1 cellular context compared by ENCODE assay signal in the genomic region with DNA sequence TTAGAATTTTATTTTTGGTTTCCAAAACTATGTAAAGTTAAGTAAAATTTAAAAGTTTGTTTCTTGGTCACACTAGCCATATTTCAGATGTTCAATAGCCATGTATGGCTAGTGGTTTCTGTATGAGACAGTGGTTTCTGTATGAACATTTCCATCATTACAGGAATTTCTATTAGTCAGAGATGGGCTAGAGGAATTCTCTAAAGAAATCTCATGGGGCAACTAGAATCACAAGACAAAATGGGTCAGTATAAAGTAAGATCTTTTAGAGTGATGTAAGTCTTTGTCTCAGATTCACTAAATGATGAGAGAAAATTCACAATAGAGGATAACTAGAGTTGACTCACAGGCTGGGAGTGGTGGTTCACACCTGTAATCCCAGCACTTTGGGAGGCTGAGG.
TF ChIP-seq lines count a peak whose summit lies in the region.

No MANE protein-coding gene starts in this region.

TF ChIP-seq in WTC11, 78 proteins besides CTCF, POLR2A, EP300 and RAD21 (continued from another document):
- TF ChIP-seq, protein P1, sequence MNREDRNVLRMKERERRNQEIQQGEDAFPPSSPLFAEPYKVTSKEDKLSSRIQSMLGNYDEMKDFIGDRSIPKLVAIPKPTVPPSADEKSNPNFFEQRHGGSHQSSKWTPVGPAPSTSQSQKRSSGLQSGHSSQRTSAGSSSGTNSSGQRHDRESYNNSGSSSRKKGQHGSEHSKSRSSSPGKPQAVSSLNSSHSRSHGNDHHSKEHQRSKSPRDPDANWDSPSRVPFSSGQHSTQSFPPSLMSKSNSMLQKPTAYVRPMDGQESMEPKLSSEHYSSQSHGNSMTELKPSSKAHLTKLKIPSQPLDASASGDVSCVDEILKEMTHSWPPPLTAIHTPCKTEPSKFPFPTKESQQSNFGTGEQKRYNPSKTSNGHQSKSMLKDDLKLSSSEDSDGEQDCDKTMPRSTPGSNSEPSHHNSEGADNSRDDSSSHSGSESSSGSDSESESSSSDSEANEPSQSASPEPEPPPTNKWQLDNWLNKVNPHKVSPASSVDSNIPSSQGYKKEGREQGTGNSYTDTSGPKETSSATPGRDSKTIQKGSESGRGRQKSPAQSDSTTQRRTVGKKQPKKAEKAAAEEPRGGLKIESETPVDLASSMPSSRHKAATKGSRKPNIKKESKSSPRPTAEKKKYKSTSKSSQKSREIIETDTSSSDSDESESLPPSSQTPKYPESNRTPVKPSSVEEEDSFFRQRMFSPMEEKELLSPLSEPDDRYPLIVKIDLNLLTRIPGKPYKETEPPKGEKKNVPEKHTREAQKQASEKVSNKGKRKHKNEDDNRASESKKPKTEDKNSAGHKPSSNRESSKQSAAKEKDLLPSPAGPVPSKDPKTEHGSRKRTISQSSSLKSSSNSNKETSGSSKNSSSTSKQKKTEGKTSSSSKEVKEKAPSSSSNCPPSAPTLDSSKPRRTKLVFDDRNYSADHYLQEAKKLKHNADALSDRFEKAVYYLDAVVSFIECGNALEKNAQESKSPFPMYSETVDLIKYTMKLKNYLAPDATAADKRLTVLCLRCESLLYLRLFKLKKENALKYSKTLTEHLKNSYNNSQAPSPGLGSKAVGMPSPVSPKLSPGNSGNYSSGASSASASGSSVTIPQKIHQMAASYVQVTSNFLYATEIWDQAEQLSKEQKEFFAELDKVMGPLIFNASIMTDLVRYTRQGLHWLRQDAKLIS (CRISPR knock-in tag; IDR thresholded peaks at IDR 0.05; ENCODE audit: borderline replicate concordance) = no peak
